In genomic region chr10:95761939-95762492, GRCh38 we compare ENCODE assay signal across 22 cellular contexts. TPM values are rescaled to one million over a fixed set of nuclear protein-coding genes. Genes with fewer than 3 reads are reported as not detected.
DNase-seq lines count a peak whose midpoint lies in the region; ATAC-seq and TF ChIP-seq lines count a peak whose summit lies in the region.
"Had no signal": no experiment of that assay in that cellular context is flagged by ENCODE, and none has a peak within 500 bp of the region (broad histone marks: within the 10 kb centered on the region; RNA-seq: fewer than 3 reads in every experiment).

No MANE protein-coding gene starts in this region.

- peaks cover 3% of the 10 kb centered on the region for H3K27me3 Mint-ChIP-seq in activated naive CD8-positive, alpha-beta T cell treated with anti-CD3 and anti-CD28 coated beads, Interleukin-2, amount 10 ng/mL, durations not matched to agents 7 days and 5 days
- H3K27me3 Mint-ChIP-seq in activated naive CD8-positive, alpha-beta T cell treated with anti-CD3 and anti-CD28 coated beads for 36 hours: peaks cover 5% of the 10 kb centered on the region
- peaks cover 5% of the 10 kb centered on the region for H3K27me3 Mint-ChIP-seq in activated T-helper 1 cell treated with anti-CD3 and anti-CD28 coated beads, Interleukin-12 subunit alpha, Interleukin-12 subunit beta, Interleukin-2, Interleukin-4 antibody, amounts not matched to agents 30 ng/mL and 10 ng/mL and 1 ng/mL, durations not matched to agents 14 hours and 24 hours and 36 hours (ENCODE audit: insufficient read depth)
- no peaks in the 10 kb centered on the region for H3K27me3 Mint-ChIP-seq in naive B cell

- intact Hi-C loops in activated T-helper 1 cell treated with anti-CD3 and anti-CD28 coated beads, Interleukin-12 subunit alpha, Interleukin-12 subunit beta, Interleukin-2, Interleukin-4 antibody, amounts not matched to agents 30 ng/mL and 10 ng/mL and 1 ng/mL, durations not matched to agents 14 hours and 24 hours and 36 hours (cut with micrococcal nuclease): no loop called here
- intact Hi-C loops in vagina (cut with DNase I) (no loop called here), head of caudate nucleus (cut with DNase I) (no loop called here)

- POLR2A ChIA-PET in activated naive CD8-positive, alpha-beta T cell treated with anti-CD3 and anti-CD28 coated beads, Interleukin-2, amount 10 ng/mL, durations not matched to agents 7 days and 5 days (lab: Charles Lee): interaction anchor here (1.2 kb wide), 1 partner anchor 70 kb away, joined by 3 read pairs; no protein-coding TSS in a partner anchor

- ATAC-seq in activated naive CD8-positive, alpha-beta T cell treated with anti-CD3 and anti-CD28 coated beads, Interleukin-2, amount 10 ng/mL, durations not matched to agents 7 days and 5 days (ENCODE audit: low read depth): peak; percentile 61
- ATAC-seq in naive B cell (ENCODE audit: low read depth in 2 of 2): no peak
- ATAC-seq in GM18907 (IDR thresholded peaks at IDR 0.05; ENCODE audit: unreplicated experiment): no peak
- ATAC-seq: gastrocnemius medialis, left lung had no signal

- peak overlapping the region; percentile 82 for H3K27ac Mint-ChIP-seq in activated naive CD8-positive, alpha-beta T cell treated with anti-CD3 and anti-CD28 coated beads, Interleukin-2, amount 10 ng/mL, durations not matched to agents 7 days and 5 days
- no peak overlapping the region for H3K27ac Mint-ChIP-seq in activated naive CD8-positive, alpha-beta T cell treated with anti-CD3 and anti-CD28 coated beads for 36 hours
- H3K27ac Mint-ChIP-seq in activated T-helper 1 cell treated with anti-CD3 and anti-CD28 coated beads, Interleukin-12 subunit alpha, Interleukin-12 subunit beta, Interleukin-2, Interleukin-4 antibody, amounts not matched to agents 30 ng/mL and 10 ng/mL and 1 ng/mL, durations not matched to agents 14 hours and 24 hours and 36 hours: peak overlapping the region; percentile 92
- peak overlapping the region; percentile 83 to 98 (median 94) for H3K27ac Mint-ChIP-seq in naive B cell
- H3K27ac Mint-ChIP-seq: activated naive CD4-positive, alpha-beta T cell treated with anti-CD3 and anti-CD28 coated beads, Interleukin-2, amount 50 U/mL, for 24 hours had no signal

- no peak for TF ChIP-seq CTCF in vagina (IDR thresholded peaks at IDR 0.05)

- H3K36me3 Mint-ChIP-seq in activated naive CD8-positive, alpha-beta T cell treated with anti-CD3 and anti-CD28 coated beads, Interleukin-2, amount 10 ng/mL, durations not matched to agents 7 days and 5 days: peaks cover 25% of the 10 kb centered on the region
- no peaks in the 10 kb centered on the region for H3K36me3 Mint-ChIP-seq in activated naive CD8-positive, alpha-beta T cell treated with anti-CD3 and anti-CD28 coated beads for 36 hours
- peaks cover 17% of the 10 kb centered on the region for H3K36me3 Mint-ChIP-seq in activated T-helper 1 cell treated with anti-CD3 and anti-CD28 coated beads, Interleukin-12 subunit alpha, Interleukin-12 subunit beta, Interleukin-2, Interleukin-4 antibody, amounts not matched to agents 30 ng/mL and 10 ng/mL and 1 ng/mL, durations not matched to agents 14 hours and 24 hours and 36 hours (ENCODE audit: low read depth)
- peaks cover 0 to 11% of the 10 kb centered on the region in 2 donors for H3K36me3 Mint-ChIP-seq in naive B cell
- H3K36me3 Mint-ChIP-seq: activated naive CD4-positive, alpha-beta T cell treated with anti-CD3 and anti-CD28 coated beads, Interleukin-2, amount 50 U/mL, for 24 hours; CD8-positive, alpha-beta memory T cell had no signal

- H3K27me3 ChIP-seq in vagina: no peaks in the 10 kb centered on the region
- H3K27me3 ChIP-seq: colonic mucosa, gastrocnemius medialis, left lung, ovary, testis had no signal

- peaks cover 30% of the 10 kb centered on the region for H3K4me1 Mint-ChIP-seq in activated naive CD8-positive, alpha-beta T cell treated with anti-CD3 and anti-CD28 coated beads, Interleukin-2, amount 10 ng/mL, durations not matched to agents 7 days and 5 days
- peaks cover 10% of the 10 kb centered on the region for H3K4me1 Mint-ChIP-seq in activated naive CD8-positive, alpha-beta T cell treated with anti-CD3 and anti-CD28 coated beads for 36 hours
- H3K4me1 Mint-ChIP-seq in activated T-helper 1 cell treated with anti-CD3 and anti-CD28 coated beads, Interleukin-12 subunit alpha, Interleukin-12 subunit beta, Interleukin-2, Interleukin-4 antibody, amounts not matched to agents 30 ng/mL and 10 ng/mL and 1 ng/mL, durations not matched to agents 14 hours and 24 hours and 36 hours (ENCODE audit: low read depth): peaks cover 37% of the 10 kb centered on the region
- H3K4me1 Mint-ChIP-seq in naive B cell: peaks cover 47 to 80% (median 64%) of the 10 kb centered on the region in 3 donors

- TF ChIP-seq POLR2A in vagina (IDR thresholded peaks at IDR 0.05): no peak

- H3K4me3 ChIP-seq in vagina: no peak overlapping the region
- H3K4me3 ChIP-seq: colonic mucosa, gastrocnemius medialis, left lung, ovary, SK-N-MC, testis had no signal

- peaks cover 8% of the 10 kb centered on the region for H3K9me3 Mint-ChIP-seq in activated naive CD8-positive, alpha-beta T cell treated with anti-CD3 and anti-CD28 coated beads, Interleukin-2, amount 10 ng/mL, durations not matched to agents 7 days and 5 days
- no peaks in the 10 kb centered on the region for H3K9me3 Mint-ChIP-seq in activated naive CD8-positive, alpha-beta T cell treated with anti-CD3 and anti-CD28 coated beads for 36 hours
- H3K9me3 Mint-ChIP-seq in activated T-helper 1 cell treated with anti-CD3 and anti-CD28 coated beads, Interleukin-12 subunit alpha, Interleukin-12 subunit beta, Interleukin-2, Interleukin-4 antibody, amounts not matched to agents 30 ng/mL and 10 ng/mL and 1 ng/mL, durations not matched to agents 14 hours and 24 hours and 36 hours: peaks cover 12% of the 10 kb centered on the region
- H3K9me3 Mint-ChIP-seq in naive B cell: peaks cover 0 to 1% (median 0%) of the 10 kb centered on the region in 7 donors
- H3K9me3 Mint-ChIP-seq: activated naive CD4-positive, alpha-beta T cell treated with anti-CD3 and anti-CD28 coated beads, Interleukin-2, amount 50 U/mL, for 24 hours; CD8-positive, alpha-beta memory T cell had no signal

- no peaks in the 10 kb centered on the region for H3K9me3 ChIP-seq in vagina
- H3K9me3 ChIP-seq: colonic mucosa, gastrocnemius medialis, left lung, ovary, testis had no signal

- peaks cover 10% of the 10 kb centered on the region for H3K4me1 ChIP-seq in vagina
- H3K4me1 ChIP-seq: colonic mucosa, gastrocnemius medialis, testis had no signal

- peak overlapping the region; percentile 43 for H3K27ac ChIP-seq in vagina
- H3K27ac ChIP-seq: colonic mucosa, epithelial cell of prostate, gastrocnemius medialis, ovary, SK-N-MC, testis had no signal

- no peaks in the 10 kb centered on the region for H3K36me3 ChIP-seq in vagina
- H3K36me3 ChIP-seq: colonic mucosa, gastrocnemius medialis, left lung, ovary had no signal

- no peak for DNase-seq in activated naive CD8-positive, alpha-beta T cell treated with anti-CD3 and anti-CD28 coated beads, Interleukin-2, amount 10 ng/mL, durations not matched to agents 7 days and 5 days
- no peak for DNase-seq in activated naive CD8-positive, alpha-beta T cell treated with anti-CD3 and anti-CD28 coated beads for 36 hours
- DNase-seq in activated T-helper 1 cell treated with anti-CD3 and anti-CD28 coated beads, Interleukin-12 subunit alpha, Interleukin-12 subunit beta, Interleukin-2, Interleukin-4 antibody, amounts not matched to agents 30 ng/mL and 10 ng/mL and 1 ng/mL, durations not matched to agents 14 hours and 24 hours and 36 hours (ENCODE audit: low spot score): no peak
- DNase-seq in naive B cell: no peak
- no peak for DNase-seq in vagina (ENCODE audit: extremely low spot score in 2 of 2)
- no peak for DNase-seq in NOMO-1 treated with DMSO at 0.1 percent for 48 hours (lab: John Stamatoyannopoulos, UW; ENCODE audit: unreplicated experiment)
- DNase-seq in head of caudate nucleus: no peak
- DNase-seq: activated CD4-positive, alpha-beta T cell treated with anti-CD3 and anti-CD28 coated beads for 4 hours; activated T-cell treated with anti-CD3 and anti-CD28 coated beads, Interleukin-2, amount 50 U/mL, for 1 hour; colonic mucosa; DMS79; gastrocnemius medialis; left lung; NCI-H748 treated with DMSO at 0.1 percent for 48 hours; ovary; stimulated activated CD4-positive, alpha-beta T cell treated with anti-CD3 and anti-CD28 coated beads, Interleukin-4, amount 100 ng/mL, for 24 hours; testis had no signal

- peak overlapping the region; percentile 56 for H3K4me3 Mint-ChIP-seq in activated naive CD8-positive, alpha-beta T cell treated with anti-CD3 and anti-CD28 coated beads, Interleukin-2, amount 10 ng/mL, durations not matched to agents 7 days and 5 days
- H3K4me3 Mint-ChIP-seq in activated naive CD8-positive, alpha-beta T cell treated with anti-CD3 and anti-CD28 coated beads for 36 hours: no peak overlapping the region
- H3K4me3 Mint-ChIP-seq in activated T-helper 1 cell treated with anti-CD3 and anti-CD28 coated beads, Interleukin-12 subunit alpha, Interleukin-12 subunit beta, Interleukin-2, Interleukin-4 antibody, amounts not matched to agents 30 ng/mL and 10 ng/mL and 1 ng/mL, durations not matched to agents 14 hours and 24 hours and 36 hours: peak overlapping the region; percentile 66
- H3K4me3 Mint-ChIP-seq in naive B cell: peak overlapping the region; percentile 23 to 85 (median 62)
- H3K4me3 Mint-ChIP-seq: activated naive CD4-positive, alpha-beta T cell treated with anti-CD3 and anti-CD28 coated beads, Interleukin-2, amount 50 U/mL, for 24 hours had no signal

RNA-seq across cellular contexts. Expression of gene ENTPD1, which starts 6.1 kb away (rescaled TPM):
- total RNA-seq in activated naive CD8-positive, alpha-beta T cell treated with anti-CD3 and anti-CD28 coated beads, Interleukin-2, amount 10 ng/mL, durations not matched to agents 7 days and 5 days: 10 to 100 TPM; 10.9 to 11.6 TPM
- total RNA-seq in activated naive CD8-positive, alpha-beta T cell treated with anti-CD3 and anti-CD28 coated beads for 36 hours: under 1 TPM; 0.64 to 0.99 TPM
- total RNA-seq in activated T-helper 1 cell treated with anti-CD3 and anti-CD28 coated beads, Interleukin-12 subunit alpha, Interleukin-12 subunit beta, Interleukin-2, Interleukin-4 antibody, amounts not matched to agents 30 ng/mL and 10 ng/mL and 1 ng/mL, durations not matched to agents 14 hours and 24 hours and 36 hours: 25.8 and 26.3 TPM in 2 replicates
- 10 to 100 TPM; 39.0 to 59.2 (median 48.9) TPM for polyA plus RNA-seq in naive B cell (ENCODE audit: low read depth in 6 of 6)
- 17.7 TPM for total RNA-seq in vagina
